In the genomic region with DNA sequence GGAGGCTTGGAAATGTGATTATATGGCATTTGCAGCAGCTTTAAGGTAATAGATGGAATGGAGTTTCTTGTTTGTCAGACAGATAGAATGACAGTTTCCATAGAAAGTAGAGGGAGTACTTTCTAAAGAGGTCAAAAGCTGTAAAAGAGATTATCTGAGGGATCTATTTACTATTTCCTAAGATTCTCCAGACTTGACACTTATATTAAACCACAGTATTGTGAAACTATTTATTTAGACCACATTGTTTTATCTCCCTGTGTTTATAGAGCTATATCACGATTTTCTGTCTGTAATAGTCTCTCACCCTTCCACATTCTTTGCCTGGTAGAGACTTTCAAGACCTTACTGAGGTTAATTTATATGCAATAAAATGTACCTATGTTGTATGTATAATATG, we compare ENCODE assay signal across 16 cellular contexts.
DNase-seq lines count a peak whose midpoint lies in the region; ATAC-seq lines count a peak whose summit lies in the region.
"Had no signal": no experiment of that assay in that cellular context is flagged by ENCODE, and none has a peak within 500 bp of the region (broad histone marks: within the 10 kb centered on the region; RNA-seq: fewer than 3 reads in every experiment).

No MANE protein-coding gene starts in this region.

- H3K4me3 ChIP-seq in mesenchymal stem cell (ENCODE audit: insufficient read depth in 1 of 2, low read depth in 1 of 2, low read length in 2 of 2) = no peak overlapping the region
- H3K4me3 ChIP-seq: BLaER1 treated with 17β-estradiol and CSF1 and Interleukin-3, amounts not matched to agents 10 nM and 100 nM had no signal

- H2AK5ac ChIP-seq in mesenchymal stem cell (ENCODE audit: low read length, severe bottlenecking) = no peak overlapping the region

- H3K9me3 ChIP-seq in mesenchymal stem cell (ENCODE audit: control insufficient read depth, low read length) = no peaks in the 10 kb centered on the region
- H3K9me3 ChIP-seq: BLaER1 treated with 17β-estradiol and CSF1 and Interleukin-3, amounts not matched to agents 10 nM and 100 nM had no signal

- H3K9ac ChIP-seq in mesenchymal stem cell (ENCODE audit: low read length) = no peak overlapping the region
- H3K9ac ChIP-seq: BLaER1 treated with 17β-estradiol and CSF1 and Interleukin-3, amounts not matched to agents 10 nM and 100 nM had no signal

- no peak overlapping the region for H2BK12ac ChIP-seq in mesenchymal stem cell (ENCODE audit: low read length in 2 of 2)

- H3K27me3 ChIP-seq in mesenchymal stem cell (ENCODE audit: control insufficient read depth in 1 of 2, insufficient read depth in 1 of 2, low read length in 2 of 2) = no peaks in the 10 kb centered on the region
- H3K27me3 ChIP-seq: BLaER1 treated with 17β-estradiol and CSF1 and Interleukin-3, amounts not matched to agents 10 nM and 100 nM had no signal

- H3K27ac ChIP-seq in mesenchymal stem cell (ENCODE audit: low read length, poor library complexity, severe bottlenecking) = no peak overlapping the region
- H3K27ac ChIP-seq: BLaER1 treated with 17β-estradiol and CSF1 and Interleukin-3, amounts not matched to agents 10 nM and 100 nM had no signal

- H2BK5ac ChIP-seq in mesenchymal stem cell (ENCODE audit: low read depth, low read length, poor library complexity, severe bottlenecking) = no peak overlapping the region

- H3K18ac ChIP-seq in mesenchymal stem cell (ENCODE audit: low read depth in 1 of 2, low read length in 2 of 2) = no peak overlapping the region

- WGBS in mesenchymal stem cell = no CpG with 5 or more reads among the region's 1 CpG

- DNase-seq in EH (ENCODE audit: low read depth) (peak; percentile 3), OCI-M1 (lab: John Stamatoyannopoulos, UW) (peak; percentile 24), iris pigment epithelial cell (ENCODE audit: low read depth) (peak; percentile 24), mesenchymal stem cell (peak; percentile 48), NCI-H748 treated with DMSO at 0.1 percent for 48 hours (lab: John Stamatoyannopoulos, UW) (no peak), SKM-1 treated with dmso at 0.1 percent for 144 hours (lab: John Stamatoyannopoulos, UW; ENCODE audit: unreplicated experiment) (no peak), NCI-H524 (lab: John Stamatoyannopoulos, UW) (no peak)
- DNase-seq: 8988T; CD8-positive, alpha-beta T cell; COR-L47; DMS 273 treated with DMSO at 0.1 percent for 48 hours; DMS79; GF-D8; H9 had no signal

- H3K4ac ChIP-seq in mesenchymal stem cell (ENCODE audit: low read depth in 1 of 2, low read length in 2 of 2) = no peak overlapping the region

- no peak for ATAC-seq in HG02938 (IDR thresholded peaks at IDR 0.05; ENCODE audit: unreplicated experiment)
- ATAC-seq: CD8-positive, alpha-beta T cell had no signal

- no peaks in the 10 kb centered on the region for H3K36me3 ChIP-seq in mesenchymal stem cell (ENCODE audit: control insufficient read depth in 1 of 2, insufficient read depth in 2 of 2, low read depth in 1 of 2, low read length in 2 of 2)

- H2BK120ac ChIP-seq in mesenchymal stem cell (ENCODE audit: low read depth, low read length) = no peak overlapping the region

- no peak overlapping the region for H3K14ac ChIP-seq in mesenchymal stem cell (ENCODE audit: low read length in 2 of 2)

- H2AFZ ChIP-seq in mesenchymal stem cell (ENCODE audit: low read depth, low read length) = no peak overlapping the region

- H3K4me2 ChIP-seq in mesenchymal stem cell (ENCODE audit: low read length, poor library complexity, severe bottlenecking) = no peak overlapping the region
- H3K4me2 ChIP-seq: BLaER1 treated with 17β-estradiol and CSF1 and Interleukin-3, amounts not matched to agents 10 nM and 100 nM had no signal

- no peak overlapping the region for H3K23ac ChIP-seq in mesenchymal stem cell (ENCODE audit: low read length in 2 of 2)

- no peak overlapping the region for H2BK15ac ChIP-seq in mesenchymal stem cell (ENCODE audit: low read depth, poor library complexity, severe bottlenecking)

- no peak overlapping the region for H4K8ac ChIP-seq in mesenchymal stem cell (ENCODE audit: low read length)

- H3K79me1 ChIP-seq in mesenchymal stem cell (replicated peaks; ENCODE audit: low read length, poor library complexity, severe bottlenecking) = peaks cover 6% of the 10 kb centered on the region

- H4K91ac ChIP-seq in mesenchymal stem cell (ENCODE audit: low read length) = no peak overlapping the region

- no peaks in the 10 kb centered on the region for H3K4me1 ChIP-seq in mesenchymal stem cell (ENCODE audit: control insufficient read depth, insufficient read depth, low read depth, low read length)
- H3K4me1 ChIP-seq: BLaER1 treated with 17β-estradiol and CSF1 and Interleukin-3, amounts not matched to agents 10 nM and 100 nM had no signal

Comparison
In these comparisons a context has a peak if more than half of its experiments do, and no peak if none do; other contexts are left out.
1. DNase-seq: peak in EH (single experiment), OCI-M1 (single experiment), iris pigment epithelial cell (single experiment) and mesenchymal stem cell (single experiment); none in NCI-H748 treated with DMSO at 0.1 percent for 48 hours (single experiment), SKM-1 treated with dmso at 0.1 percent for 144 hours (single experiment) and NCI-H524 (0 of 2).